Comparison of ENCODE assay signal across 16 cellular contexts in the genomic region with DNA sequence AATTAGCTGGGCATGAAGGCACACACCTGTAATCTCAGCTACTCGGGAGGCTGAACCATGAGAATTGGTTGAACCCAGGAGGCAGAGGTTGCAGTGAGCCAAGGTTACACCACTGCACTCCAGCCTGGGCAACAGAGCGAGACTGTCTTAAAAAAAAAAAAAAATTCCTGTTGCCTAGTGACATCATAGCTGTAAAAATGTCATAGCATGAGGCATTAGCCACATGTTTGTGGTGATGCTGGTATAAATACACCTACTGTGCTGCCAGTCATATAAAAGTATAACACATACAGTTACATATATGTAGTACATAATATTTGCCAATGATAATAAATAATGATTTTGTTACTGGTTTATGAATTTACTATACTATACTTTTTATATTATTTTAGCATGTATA. TPM values are rescaled to one million over a fixed set of nuclear protein-coding genes. Genes with fewer than 3 reads are reported as not detected.
DNase-seq lines count a peak whose midpoint lies in the region; ATAC-seq, FAIRE-seq and TF ChIP-seq lines count a peak whose summit lies in the region.
"Had no signal": no experiment of that assay in that cellular context is flagged by ENCODE, and none has a peak within 500 bp of the region (broad histone marks: within the 10 kb centered on the region; RNA-seq: fewer than 3 reads in every experiment).

No MANE protein-coding gene starts in this region.

- H3K4ac ChIP-seq in trophoblast cell (ENCODE audit: low read depth, low read length): no peak overlapping the region

- no peak overlapping the region for H2BK5ac ChIP-seq in trophoblast cell (ENCODE audit: low read depth, low read length, poor library complexity)

- no peaks in the 10 kb centered on the region for H3K36me3 ChIP-seq in GM12878 (ENCODE audit: control insufficient read depth in 2 of 2, insufficient read depth in 2 of 2, low read length in 1 of 2)
- no peaks in the 10 kb centered on the region for H3K36me3 ChIP-seq in trophoblast cell (ENCODE audit: control insufficient read depth in 1 of 2, insufficient read depth in 2 of 2, low read length in 2 of 2)

- TF ChIP-seq RAD21 in GM12878 (IDR thresholded peaks at IDR 0.05; ENCODE audit: insufficient read depth, low read depth, low read length): no peak

- peaks cover 5% of the 10 kb centered on the region for H3K79me2 ChIP-seq in GM12878 (ENCODE audit: control insufficient read depth, insufficient read depth, low read length)
- no peaks in the 10 kb centered on the region for H3K79me2 ChIP-seq in trophoblast cell (ENCODE audit: control insufficient read depth, insufficient read depth, low read length, poor library complexity)

- no peak overlapping the region for H3K23ac ChIP-seq in trophoblast cell (ENCODE audit: low read length)

- no peak overlapping the region for H4K8ac ChIP-seq in trophoblast cell (ENCODE audit: low read depth, low read length)

- RAD21 ChIA-PET in GM12878 (lab: Charles Lee; ENCODE audit: unreplicated experiment): interaction anchor here (0.6 kb wide), 2 partner anchors 19 to 57 kb away, joined by 3 to 4 read pairs; no protein-coding TSS in a partner anchor

- BruUV-seq in GM12878 (replicated peaks; lab: Mats Ljungman, UMichigan): no TSS peak

- CTCF ChIA-PET in GM12878 (lab: Yijun Ruan, JAX): interaction anchor here (1.0 to 1.2 kb wide), 2 partner anchors 35 to 48 kb away, joined by 3 to 4 read pairs; no protein-coding TSS in a partner anchor

- H2AK5ac ChIP-seq in trophoblast cell (ENCODE audit: low read length): no peak overlapping the region

- DNase-seq in ACHN (peak; percentile 23), Caki2 (ENCODE audit: low read depth) (peak; percentile 27), GM12878 (ENCODE audit: low read depth, low spot score) (no peak), trophoblast cell (peak; percentile 23 to 75), right cardiac atrium (no peak)
- no peak for DNase-seq in activated CD4-positive, alpha-beta T cell treated with anti-CD3 and anti-CD28 coated beads for 48 hours
- DNase-seq: Caco-2; CD8-positive, alpha-beta memory T cell; DMS53; GF-D8; H7 had no signal

- no peak overlapping the region for H3K4me2 ChIP-seq in GM12878 (ENCODE audit: control insufficient read depth, insufficient read depth)
- H3K4me2 ChIP-seq in trophoblast cell (ENCODE audit: low read length): no peak overlapping the region
- H3K4me2 ChIP-seq: A549, GM23338 had no signal

- SMC1A ChIA-PET in GM12878 (lab: Charles Lee; ENCODE audit: uncharacterized antibody, unreplicated experiment): interaction anchor here (0.6 to 2.6 kb wide), 4 partner anchors 18 to 132 kb away, joined by 3 to 12 read pairs (median 3); no protein-coding TSS in a partner anchor

- no peak for TF ChIP-seq CTCF in GM12878 (IDR thresholded peaks at IDR 0.05 in 2 of 3, conservative IDR thresholded peaks at IDR 0.05 in 1 of 3; ENCODE audit: control insufficient read depth in 2 of 3, extremely low read depth in 1 of 3, insufficient read depth in 1 of 3, low read depth in 3 of 3, low read length in 3 of 3)

- no peak overlapping the region for H2AFZ ChIP-seq in GM12878 (ENCODE audit: control insufficient read depth, low read depth, low read length)
- no peak overlapping the region for H2AFZ ChIP-seq in trophoblast cell (ENCODE audit: insufficient read depth, low read length, poor library complexity)
- H2AFZ ChIP-seq: GM23338 had no signal

- H2BK12ac ChIP-seq in trophoblast cell (ENCODE audit: low read length): no peak overlapping the region

- in situ Hi-C loops in ACHN (cut with HindIII; ENCODE audit: low pct_ligation_motif_present, low pct_unique_long_range_greater_than_20kb, low sequenced_read_pairs) (no loop called here), Caki2 (cut with HindIII; ENCODE audit: low pct_unique_long_range_greater_than_20kb, low sequenced_read_pairs) (no loop called here), GM12878 (cut with MboI) (no loop called here)

- no peak for FAIRE-seq in GM12878 (lab: Jason Lieb, UNC)
- FAIRE-seq: A549, GM18507 had no signal

- no peak overlapping the region for H2BK120ac ChIP-seq in trophoblast cell (ENCODE audit: insufficient read depth, low read length, poor library complexity)

- intact Hi-C loops in GM12878 (cut with micrococcal nuclease; ENCODE audit: unreplicated experiment) (no loop called here), right cardiac atrium (cut with DNase I) (no loop called here)

- H3K27me3 ChIP-seq in GM12878 (replicated peaks in 1 of 2; ENCODE audit: control insufficient read depth in 2 of 2, insufficient read depth in 2 of 2, low read length in 1 of 2) (no peaks in the 10 kb centered on the region), trophoblast cell (ENCODE audit: insufficient read depth, low read length) (no peaks in the 10 kb centered on the region), right cardiac atrium (ENCODE audit: control insufficient read depth, insufficient read depth) (no peaks in the 10 kb centered on the region)

- ATAC-seq in GM12878 (peak; percentile 51), right cardiac atrium (no peak), HG03108 (IDR thresholded peaks at IDR 0.05; ENCODE audit: unreplicated experiment) (no peak)
- ATAC-seq: A549, GM23338 had no signal

- no peaks in the 10 kb centered on the region for H3K79me1 ChIP-seq in trophoblast cell (ENCODE audit: low read length)

- no peak overlapping the region for H4K91ac ChIP-seq in trophoblast cell (ENCODE audit: low read depth, low read length)

- H3K18ac ChIP-seq in trophoblast cell (ENCODE audit: low read length): no peak overlapping the region

- no peak for TF ChIP-seq EP300 in GM12878 (IDR thresholded peaks at IDR 0.05; ENCODE audit: borderline replicate concordance in 1 of 2, control insufficient read depth in 1 of 2, low read depth in 2 of 2, low read length in 2 of 2)

- H3K27ac ChIP-seq in GM12878 (ENCODE audit: control insufficient read depth, insufficient read depth) (no peak overlapping the region), trophoblast cell (ENCODE audit: low read depth, low read length) (no peak overlapping the region), right cardiac atrium (ENCODE audit: low read length) (no peak overlapping the region)
- H3K27ac ChIP-seq: A549, HL-60 had no signal

- no peak for TF ChIP-seq POLR2A in GM12878 (IDR thresholded peaks at IDR 0.05; ENCODE audit: low read depth, low read length)

- POLR2A ChIA-PET in GM12878 (lab: Charles Lee): interaction anchor here (1.0 kb wide), 1 partner anchor 23 kb away, joined by 3 read pairs; no protein-coding TSS in a partner anchor

- H3K9ac ChIP-seq in GM12878 (ENCODE audit: control insufficient read depth, insufficient read depth, low read length) (no peak overlapping the region), trophoblast cell (ENCODE audit: low read length) (no peak overlapping the region)

- H3K4me3 ChIP-seq in GM12878: no peak overlapping the region
- H3K4me3 ChIP-seq in trophoblast cell (ENCODE audit: low read depth, low read length): no peak overlapping the region
- H3K4me3 ChIP-seq in right cardiac atrium (ENCODE audit: low read length): no peak overlapping the region
- H3K4me3 ChIP-seq: A549, GM23338 had no signal

- no peaks in the 10 kb centered on the region for H4K20me1 ChIP-seq in GM12878 (ENCODE audit: control insufficient read depth, insufficient read depth)

- 68% methylated on average over 2 of the region's 2 CpGs for WGBS in GM12878 (ENCODE audit: insufficient coverage, insufficient replicate concordance, low lambda C conversion rate, missing lambda C conversion rate)
- no CpG with 5 or more reads among the region's 2 CpGs for WGBS in trophoblast cell (ENCODE audit: extremely low coverage, insufficient coverage, insufficient read length)
- WGBS in right cardiac atrium: 97% methylated on average over 2 of the region's 2 CpGs

- H4K12ac ChIP-seq in trophoblast cell (ENCODE audit: low read depth, low read length): no peak overlapping the region

- no peaks in the 10 kb centered on the region; the same call in 1 of the 3 replicates for H3K9me3 ChIP-seq in GM12878 (replicated peaks; ENCODE audit: control insufficient read depth, insufficient read depth, low read length)
- H3K9me3 ChIP-seq in trophoblast cell (ENCODE audit: insufficient read depth, low read depth, low read length): no peaks in the 10 kb centered on the region
- no peaks in the 10 kb centered on the region for H3K9me3 ChIP-seq in right cardiac atrium (ENCODE audit: control insufficient read depth, low read length)
- H3K9me3 ChIP-seq: A549, Caco-2 had no signal

- H3K4me1 ChIP-seq in GM12878 (ENCODE audit: control insufficient read depth, insufficient read depth, low read length): peaks cover 29% of the 10 kb centered on the region
- H3K4me1 ChIP-seq in trophoblast cell (ENCODE audit: control insufficient read depth in 1 of 2, insufficient read depth in 2 of 2, low read length in 2 of 2): no peaks in the 10 kb centered on the region
- no peaks in the 10 kb centered on the region for H3K4me1 ChIP-seq in right cardiac atrium (ENCODE audit: control insufficient read depth, insufficient read depth, low read length)
- H3K4me1 ChIP-seq: Caco-2 had no signal

- H3K14ac ChIP-seq in trophoblast cell (ENCODE audit: low read length): no peak overlapping the region

RNA-seq across cellular contexts. Expression of gene SLC41A2, which starts 22.2 kb away (rescaled TPM):
- 29.6 and 46.6 TPM in 2 replicates for total RNA-seq in Caki2 (2014; rRNA removed; shearing (Covaris generic); ENCODE audit: low replicate concordance)
- total RNA-seq in GM12878 (2013; cell fraction: nucleolus; rRNA removed): 149 and 169 TPM in 2 replicates
- 16.8 and 22.5 TPM in 2 replicates for total RNA-seq in GM12878 (2014; rRNA removed)
- total RNA-seq in GM12878 (2014; rRNA removed; fragmentation: Illumina TruSeq; extraction: Trizol): 18.2 and 18.8 TPM in 2 replicates
- 18.5 and 19.0 TPM in 2 replicates for total RNA-seq in GM12878 (2021)
- 4.8 TPM for polyA plus RNA-seq in GM12878 (2011; ENCODE audit: low read depth)
- polyA plus RNA-seq in GM12878 (2011; rRNA removed): 8.3 and 14.2 TPM in 2 replicates
- polyA plus RNA-seq in GM12878 (2011; cell fraction: cytosol; rRNA removed): 3.5 and 4.7 TPM in 2 replicates
- polyA plus RNA-seq in GM12878 (2011; cell fraction: nucleus; rRNA removed): 5.1 and 6.5 TPM in 2 replicates
- polyA plus RNA-seq in GM12878 (2012): 5.6 and 7.1 TPM in 2 replicates
- polyA plus RNA-seq in GM12878 (2014; fragmentation: Illumina TruSeq; extraction: Trizol): 14.1 and 17.3 TPM in 2 replicates
- 1 to 10 TPM; 3.5 to 9.2 TPM for polyA plus RNA-seq in GM12878 (2014; fragmentation: Nextera tagmentation; extraction: Ambion mirVana)
- polyA plus RNA-seq in GM12878 (2014; rRNA removed): 5.7 and 13.0 TPM in 2 replicates
- 1 to 10 TPM; 9.3 to 9.5 TPM for polyA plus RNA-seq in GM12878 (2016; fragmentation: Nextera tagmentation; extraction: Ambion mirVana)
- polyA minus RNA-seq in GM12878 (2011; rRNA and poly(A)+ RNA removed): 18.0 and 21.1 TPM in 2 replicates
- polyA minus RNA-seq in GM12878 (2011; cell fraction: cytosol; rRNA and poly(A)+ RNA removed): 7.6 and 11.1 TPM in 2 replicates
- polyA minus RNA-seq in GM12878 (2011; cell fraction: nucleus; rRNA and poly(A)+ RNA removed): 14.1 and 26.4 TPM in 2 replicates
- polyA plus RNA-seq in trophoblast cell (2013): 7.4 and 8.6 TPM in 2 replicates
- total RNA-seq in right cardiac atrium: 10 to 100 TPM in 2 of 4 donors, 1 to 10 TPM in 2; 7.2 to 15.7 (median 10.1) TPM
- polyA plus RNA-seq in right cardiac atrium: 1.2 TPM
- polyA plus RNA-seq: CD8-positive, alpha-beta memory T cell had no signal

RNA-seq across cellular contexts. Expression of gene NOPCHAP1, which starts 50.2 kb away (rescaled TPM):
- total RNA-seq in Caki2 (2014; rRNA removed; shearing (Covaris generic); ENCODE audit: low replicate concordance): 0.61 and 14.5 TPM in 2 replicates
- total RNA-seq in GM12878 (2013; cell fraction: nucleolus; rRNA removed): 32.5 and 34.2 TPM in 2 replicates
- 28.9 and 29.8 TPM in 2 replicates for total RNA-seq in GM12878 (2014; rRNA removed)
- total RNA-seq in GM12878 (2014; rRNA removed; fragmentation: Illumina TruSeq; extraction: Trizol): 38.6 and 41.5 TPM in 2 replicates
- 39.6 and 40.2 TPM in 2 replicates for total RNA-seq in GM12878 (2021)
- polyA plus RNA-seq in GM12878 (2011; ENCODE audit: low read depth): 7.2 TPM
- 29.2 and 41.6 TPM in 2 replicates for polyA plus RNA-seq in GM12878 (2011; rRNA removed)
- 16.0 and 16.9 TPM in 2 replicates for polyA plus RNA-seq in GM12878 (2011; cell fraction: cytosol; rRNA removed)
- 7.6 and 10.5 TPM in 2 replicates for polyA plus RNA-seq in GM12878 (2011; cell fraction: nucleus; rRNA removed)
- polyA plus RNA-seq in GM12878 (2012): 30.5 and 56.9 TPM in 2 replicates
- 22.6 and 28.0 TPM in 2 replicates for polyA plus RNA-seq in GM12878 (2014; fragmentation: Illumina TruSeq; extraction: Trizol)
- 100 to 1,000 TPM; 108 to 115 TPM for polyA plus RNA-seq in GM12878 (2014; fragmentation: Nextera tagmentation; extraction: Ambion mirVana)
- 26.3 and 28.9 TPM in 2 replicates for polyA plus RNA-seq in GM12878 (2014; rRNA removed)
- polyA plus RNA-seq in GM12878 (2016; fragmentation: Nextera tagmentation; extraction: Ambion mirVana): 10 to 100 TPM; 69.2 to 73.1 TPM
- 11.1 and 12.7 TPM in 2 replicates for polyA minus RNA-seq in GM12878 (2011; rRNA and poly(A)+ RNA removed)
- 5.7 and 9.5 TPM in 2 replicates for polyA minus RNA-seq in GM12878 (2011; cell fraction: cytosol; rRNA and poly(A)+ RNA removed)
- 8.7 and 17.3 TPM in 2 replicates for polyA minus RNA-seq in GM12878 (2011; cell fraction: nucleus; rRNA and poly(A)+ RNA removed)
- 25.3 and 26.0 TPM in 2 replicates for polyA plus RNA-seq in trophoblast cell (2013)
- 10 to 100 TPM in 1 of 4 donors, 1 to 10 TPM in 3; 6.9 to 11.2 (median 8.9) TPM for total RNA-seq in right cardiac atrium
- 5.0 TPM for polyA plus RNA-seq in right cardiac atrium

Comparison
In these comparisons a context has a peak if more than half of its experiments do, and no peak if none do; other contexts are left out.
1. DNase-seq: peak in ACHN (single experiment), Caki2 (single experiment) and trophoblast cell (2 of 2); none in GM12878 (single experiment), right cardiac atrium (0 of 3) and activated CD4-positive, alpha-beta T cell treated with anti-CD3 and anti-CD28 coated beads for 48 hours (single experiment).